ENCODE assay signal across 8 cellular contexts in the genomic region with DNA sequence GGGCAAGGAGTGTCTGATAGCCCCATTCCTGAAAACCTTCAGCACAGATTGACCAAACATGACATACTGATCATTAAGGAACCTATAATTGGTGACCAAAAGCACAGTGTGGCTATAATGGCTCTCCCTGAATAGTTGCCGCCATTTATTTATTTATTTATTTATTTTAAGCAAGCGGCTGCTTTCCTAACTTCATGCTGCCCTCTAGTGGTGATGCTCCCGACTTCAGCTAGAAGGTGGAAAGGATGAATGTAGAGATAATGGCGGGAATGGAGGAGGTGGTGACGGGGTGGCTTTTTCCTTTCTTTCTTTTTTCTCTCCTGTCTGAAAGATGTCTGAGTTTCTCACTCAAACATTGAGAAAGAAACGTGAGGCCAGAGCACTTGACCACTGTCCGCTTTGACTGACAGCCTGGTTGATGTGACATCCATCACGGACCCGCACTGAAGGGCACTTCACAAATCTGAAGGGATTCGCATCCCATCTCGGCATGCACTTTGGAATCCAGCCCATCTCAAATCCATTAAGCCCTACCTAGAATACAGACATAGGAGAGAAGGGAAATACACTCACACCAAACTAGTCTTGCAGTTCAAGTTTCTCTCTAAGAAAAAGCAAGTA.
A peak's percentile ranks its signal among the peaks of the same experiment; 100 is the strongest.
DNase-seq lines count a peak whose midpoint lies in the region; ATAC-seq and TF ChIP-seq lines count a peak whose summit lies in the region.

No MANE protein-coding gene starts in this region.

- peak overlapping the region; percentile 46; the same call in 1 of the 2 replicates for H2AFZ ChIP-seq in GM23248

- H3K4me2 ChIP-seq in GM23248 (ENCODE audit: unreplicated experiment) = no peak overlapping the region

- H3K4me1 ChIP-seq in GM23248 (ENCODE audit: insufficient read depth) = peaks cover 10% of the 10 kb centered on the region
- peaks cover 0 to 24% of the 10 kb centered on the region in 2 donors for H3K4me1 ChIP-seq in right atrium auricular region

- peak; percentile 81 for TF ChIP-seq CTCF in right atrium auricular region (IDR thresholded peaks at IDR 0.05)

- H3K9me3 ChIP-seq in GM23248 (ENCODE audit: low read depth) (no peaks in the 10 kb centered on the region), right atrium auricular region (no peaks in the 10 kb centered on the region)

- H3K27ac ChIP-seq in GM23248 (no peak overlapping the region), right atrium auricular region (no peak overlapping the region)

- in situ Hi-C loops in GM23248 (cut with MboI) = loop anchor here (5.0 to 25.0 kb wide), 3 partner anchors 230 to 1153 kb away; no protein-coding TSS in a partner anchor

- ATAC-seq in sciatic nerve (peak; percentile 77), HG03108 (IDR thresholded peaks at IDR 0.05; ENCODE audit: unreplicated experiment) (no peak)

- H4K20me1 ChIP-seq in GM23248 (ENCODE audit: insufficient read depth) = no peaks in the 10 kb centered on the region

- WGBS in GM23248 (ENCODE audit: low coverage in 1 of 2, low lambda C conversion rate in 2 of 2, missing lambda C conversion rate in 2 of 2), 2 experiments = 41 to 42% methylated on average over 11 of the region's 11 CpGs

- peak; percentile 13 for DNase-seq in DMS79 (lab: John Stamatoyannopoulos, UW)
- DNase-seq in GM23248 = peak; percentile 83
- DNase-seq in MV-4-11 (lab: John Stamatoyannopoulos, UW) = peak; percentile 59
- peak; percentile 24 for DNase-seq in SHP77 treated with DMSO at 0.1 percent for 48 hours (lab: John Stamatoyannopoulos, UW)
- DNase-seq in amygdala (lab: John Stamatoyannopoulos, UW) = peak in 46 of 56 donors; percentile 1 to 89 (median 42)
- peak; percentile 90 for DNase-seq in right atrium auricular region (ENCODE audit: low spot score)
- DNase-seq in sciatic nerve (ENCODE audit: low spot score) = peak; percentile 91

- H3K79me2 ChIP-seq in GM23248 (ENCODE audit: insufficient read depth) = no peaks in the 10 kb centered on the region

- H3K27me3 ChIP-seq in GM23248 (replicated peaks; ENCODE audit: insufficient read depth) (no peaks in the 10 kb centered on the region; the same call in 1 of the 2 replicates), right atrium auricular region (no peaks in the 10 kb centered on the region)

- no peak overlapping the region for H3K9ac ChIP-seq in GM23248

- no peaks in the 10 kb centered on the region for H3K36me3 ChIP-seq in GM23248 (ENCODE audit: low read depth)
- no peaks in the 10 kb centered on the region for H3K36me3 ChIP-seq in right atrium auricular region

- no peaks in the 10 kb centered on the region; the same call in 1 of the 2 replicates for H3F3A ChIP-seq in GM23248 (ENCODE audit: insufficient read depth)

- H3K4me3 ChIP-seq in GM23248 (no peak overlapping the region), right atrium auricular region (no peak overlapping the region)

- intact Hi-C loops in sciatic nerve (cut with DNase I) = no loop called here

- no peaks in the 10 kb centered on the region for H3K9me2 ChIP-seq in GM23248 (ENCODE audit: insufficient read depth)

Comparison
In these comparisons a context has a peak if more than half of its experiments do, and no peak if none do; other contexts are left out.
1. DNase-seq: peak in every context shown above with its lines; median percentile 91 in sciatic nerve; 90 in right atrium auricular region; 83 in GM23248; 59 in MV-4-11; 42 in amygdala; 24 in SHP77 treated with DMSO at 0.1 percent for 48 hours; 13 in DMS79.